1 cellular context compared by ENCODE assay signal in the genomic region with DNA sequence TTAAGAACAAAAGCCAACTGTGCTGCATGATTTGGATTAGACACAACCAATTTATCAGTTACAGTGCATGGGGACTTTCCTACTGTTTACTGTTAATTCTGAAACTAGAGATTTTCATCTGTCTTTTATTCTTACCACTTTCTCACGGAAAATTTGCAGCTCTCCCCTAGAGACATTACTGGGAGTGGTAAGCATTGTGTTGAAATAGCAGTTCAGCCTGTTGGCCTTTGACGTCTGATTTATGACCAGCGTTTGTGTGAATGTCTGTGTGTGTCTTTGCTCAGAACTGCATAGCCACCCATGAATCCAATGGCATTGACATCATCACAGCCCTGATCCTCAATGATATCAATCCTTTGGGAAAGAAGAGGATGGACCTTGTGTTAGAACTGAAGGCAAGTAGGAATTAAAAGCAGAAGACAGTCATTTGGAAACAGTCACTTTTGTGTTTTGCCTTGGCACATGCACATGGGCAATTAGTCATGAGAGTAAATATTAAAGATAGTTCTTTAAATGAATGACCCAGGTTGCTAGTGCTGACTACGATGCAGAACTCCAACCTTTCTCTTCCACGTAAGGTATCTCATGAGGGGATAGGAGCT.
A peak's percentile ranks its signal among the peaks of the same experiment; 100 is the strongest.
TF ChIP-seq lines count a peak whose summit lies in the region.

No MANE protein-coding gene starts in this region.

TF ChIP-seq in GM12878, 131 proteins besides CTCF, POLR2A, EP300 and RAD21 (continued from another document and continues in another):
- TF ChIP-seq, protein P1, sequence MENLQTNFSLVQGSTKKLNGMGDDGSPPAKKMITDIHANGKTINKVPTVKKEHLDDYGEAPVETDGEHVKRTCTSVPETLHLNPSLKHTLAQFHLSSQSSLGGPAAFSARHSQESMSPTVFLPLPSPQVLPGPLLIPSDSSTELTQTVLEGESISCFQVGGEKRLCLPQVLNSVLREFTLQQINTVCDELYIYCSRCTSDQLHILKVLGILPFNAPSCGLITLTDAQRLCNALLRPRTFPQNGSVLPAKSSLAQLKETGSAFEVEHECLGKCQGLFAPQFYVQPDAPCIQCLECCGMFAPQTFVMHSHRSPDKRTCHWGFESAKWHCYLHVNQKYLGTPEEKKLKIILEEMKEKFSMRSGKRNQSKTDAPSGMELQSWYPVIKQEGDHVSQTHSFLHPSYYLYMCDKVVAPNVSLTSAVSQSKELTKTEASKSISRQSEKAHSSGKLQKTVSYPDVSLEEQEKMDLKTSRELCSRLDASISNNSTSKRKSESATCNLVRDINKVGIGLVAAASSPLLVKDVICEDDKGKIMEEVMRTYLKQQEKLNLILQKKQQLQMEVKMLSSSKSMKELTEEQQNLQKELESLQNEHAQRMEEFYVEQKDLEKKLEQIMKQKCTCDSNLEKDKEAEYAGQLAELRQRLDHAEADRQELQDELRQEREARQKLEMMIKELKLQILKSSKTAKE (IDR thresholded peaks at IDR 0.05; ENCODE audit: low read depth, poor library complexity, severe bottlenecking): peak; percentile 90
- TF ChIP-seq FOXM1 (IDR thresholded peaks at IDR 0.05; ENCODE audit: low read depth, low read length) (peak; percentile 97), MEF2B (IDR thresholded peaks at IDR 0.05; ENCODE audit: partially characterized antibody, poor library complexity, severe bottlenecking) (peak; percentile 99), WRNIP1 (IDR thresholded peaks at IDR 0.05; ENCODE audit: borderline replicate concordance, low read depth, low read length) (no peak), ZNF274 (IDR thresholded peaks at IDR 0.05; ENCODE audit: insufficient read depth, insufficient read length) (no peak), FOXK2 (IDR thresholded peaks at IDR 0.05) (no peak), BMI1 (IDR thresholded peaks at IDR 0.05; ENCODE audit: borderline replicate concordance) (peak; percentile 73), RFX5 (IDR thresholded peaks at IDR 0.05; ENCODE audit: low read depth, low read length) (no peak; the same call in 1 of the 2 replicates), SUPT20H (IDR thresholded peaks at IDR 0.05; ENCODE audit: borderline replicate concordance, control insufficient read depth, low read depth, low read length) (no peak), SIN3A (IDR thresholded peaks at IDR 0.05; ENCODE audit: low read depth, low read length) (no peak), ASH2L (IDR thresholded peaks at IDR 0.05; ENCODE audit: borderline replicate concordance, low read depth) (no peak), ETV6 (conservative IDR thresholded peaks at IDR 0.05 in 1 of 2, IDR thresholded peaks at IDR 0.05 in 1 of 2; ENCODE audit: borderline replicate concordance in 1 of 2, low read depth in 1 of 2) (peak in 1 of 2 experiments; percentile 50; a peak in 1 of 4 replicates), DPF2 (IDR thresholded peaks at IDR 0.05) (peak; percentile 73; the same call in 1 of the 2 replicates), ZNF622 (IDR thresholded peaks at IDR 0.05) (no peak), NRF1 (conservative IDR thresholded peaks at IDR 0.05; ENCODE audit: low read depth, low read length) (no peak), KLF5 (IDR thresholded peaks at IDR 0.05; ENCODE audit: partially characterized antibody) (no peak), HDAC6 (IDR thresholded peaks at IDR 0.05; ENCODE audit: unreplicated experiment) (no peak), CHD4 (IDR thresholded peaks at IDR 0.05) (no peak), CBX3 (IDR thresholded peaks at IDR 0.05; ENCODE audit: borderline replicate concordance, low read depth) (no peak), JUNB (IDR thresholded peaks at IDR 0.05) (peak; percentile 70), PAX8 (IDR thresholded peaks at IDR 0.05) (no peak), MTA3 (IDR thresholded peaks at IDR 0.05; ENCODE audit: borderline replicate concordance, low read length) (no peak; the same call in 1 of the 2 replicates), MEF2A (IDR thresholded peaks at IDR 0.05; ENCODE audit: insufficient read depth, low read depth, low read length) (peak; percentile 76), LARP7 (IDR thresholded peaks at IDR 0.05) (no peak), TCF12 (IDR thresholded peaks at IDR 0.05; ENCODE audit: low read depth, low read length) (peak; percentile 86), ZNF384 (IDR thresholded peaks at IDR 0.05; ENCODE audit: borderline replicate concordance, low read depth, low read length) (no peak), SP1 (IDR thresholded peaks at IDR 0.05; ENCODE audit: low read depth, low read length) (peak; percentile 63), GATAD2B (conservative IDR thresholded peaks at IDR 0.05; ENCODE audit: low read depth) (peak; percentile 99), EED (IDR thresholded peaks at IDR 0.05; ENCODE audit: low read depth) (peak; percentile 93), SREBF1 (IDR thresholded peaks at IDR 0.05; ENCODE audit: low read length) (no peak), ZZZ3 (IDR thresholded peaks at IDR 0.05; ENCODE audit: control insufficient read depth, insufficient read length, low read depth) (no peak), TBL1XR1 (IDR thresholded peaks at IDR 0.05; ENCODE audit: low read depth, low read length) (no peak), SREBF2 (IDR thresholded peaks at IDR 0.05; ENCODE audit: low read length) (no peak), SMC3 (IDR thresholded peaks at IDR 0.05; ENCODE audit: borderline replicate concordance, low read length) (peak; percentile 32; the same call in 1 of the 2 replicates), NR2C2 (IDR thresholded peaks at IDR 0.05; ENCODE audit: borderline replicate concordance, control insufficient read depth, insufficient read length, low read depth) (no peak), CREB1 (IDR thresholded peaks at IDR 0.05; ENCODE audit: low read depth) (peak; percentile 90), PAX5 (IDR thresholded peaks at IDR 0.05; ENCODE audit: borderline replicate concordance, low read depth, low read length) (peak; percentile 80), CEBPB (IDR thresholded peaks at IDR 0.05; ENCODE audit: borderline replicate concordance in 1 of 2, low read depth in 2 of 2, low read length in 2 of 2) (peak in 1 of 2 experiments; percentile 69; a peak in 1 of 4 replicates), CHD1 (IDR thresholded peaks at IDR 0.05; ENCODE audit: low read depth, low read length) (no peak), ZNF207 (IDR thresholded peaks at IDR 0.05; ENCODE audit: borderline replicate concordance) (no peak), STAT3 (IDR thresholded peaks at IDR 0.05; ENCODE audit: low read depth, low read length) (peak; percentile 73; the same call in 1 of the 2 replicates), MXI1 (IDR thresholded peaks at IDR 0.05; ENCODE audit: low read depth, low read length) (peak; percentile 32), JUND (IDR thresholded peaks at IDR 0.05; ENCODE audit: low read depth, low read length) (0 out of 2 replicates have a peak, but pooled peaks have one; percentile 18), ZNF24 (IDR thresholded peaks at IDR 0.05) (peak; percentile 68; the same call in 1 of the 2 replicates)
- TF ChIP-seq, protein P2, sequence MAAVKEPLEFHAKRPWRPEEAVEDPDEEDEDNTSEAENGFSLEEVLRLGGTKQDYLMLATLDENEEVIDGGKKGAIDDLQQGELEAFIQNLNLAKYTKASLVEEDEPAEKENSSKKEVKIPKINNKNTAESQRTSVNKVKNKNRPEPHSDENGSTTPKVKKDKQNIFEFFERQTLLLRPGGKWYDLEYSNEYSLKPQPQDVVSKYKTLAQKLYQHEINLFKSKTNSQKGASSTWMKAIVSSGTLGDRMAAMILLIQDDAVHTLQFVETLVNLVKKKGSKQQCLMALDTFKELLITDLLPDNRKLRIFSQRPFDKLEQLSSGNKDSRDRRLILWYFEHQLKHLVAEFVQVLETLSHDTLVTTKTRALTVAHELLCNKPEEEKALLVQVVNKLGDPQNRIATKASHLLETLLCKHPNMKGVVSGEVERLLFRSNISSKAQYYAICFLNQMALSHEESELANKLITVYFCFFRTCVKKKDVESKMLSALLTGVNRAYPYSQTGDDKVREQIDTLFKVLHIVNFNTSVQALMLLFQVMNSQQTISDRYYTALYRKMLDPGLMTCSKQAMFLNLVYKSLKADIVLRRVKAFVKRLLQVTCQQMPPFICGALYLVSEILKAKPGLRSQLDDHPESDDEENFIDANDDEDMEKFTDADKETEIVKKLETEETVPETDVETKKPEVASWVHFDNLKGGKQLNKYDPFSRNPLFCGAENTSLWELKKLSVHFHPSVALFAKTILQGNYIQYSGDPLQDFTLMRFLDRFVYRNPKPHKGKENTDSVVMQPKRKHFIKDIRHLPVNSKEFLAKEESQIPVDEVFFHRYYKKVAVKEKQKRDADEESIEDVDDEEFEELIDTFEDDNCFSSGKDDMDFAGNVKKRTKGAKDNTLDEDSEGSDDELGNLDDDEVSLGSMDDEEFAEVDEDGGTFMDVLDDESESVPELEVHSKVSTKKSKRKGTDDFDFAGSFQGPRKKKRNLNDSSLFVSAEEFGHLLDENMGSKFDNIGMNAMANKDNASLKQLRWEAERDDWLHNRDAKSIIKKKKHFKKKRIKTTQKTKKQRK (IDR thresholded peaks at IDR 0.05; ENCODE audit: low read depth, low read length): no peak
- TF ChIP-seq, protein P3, sequence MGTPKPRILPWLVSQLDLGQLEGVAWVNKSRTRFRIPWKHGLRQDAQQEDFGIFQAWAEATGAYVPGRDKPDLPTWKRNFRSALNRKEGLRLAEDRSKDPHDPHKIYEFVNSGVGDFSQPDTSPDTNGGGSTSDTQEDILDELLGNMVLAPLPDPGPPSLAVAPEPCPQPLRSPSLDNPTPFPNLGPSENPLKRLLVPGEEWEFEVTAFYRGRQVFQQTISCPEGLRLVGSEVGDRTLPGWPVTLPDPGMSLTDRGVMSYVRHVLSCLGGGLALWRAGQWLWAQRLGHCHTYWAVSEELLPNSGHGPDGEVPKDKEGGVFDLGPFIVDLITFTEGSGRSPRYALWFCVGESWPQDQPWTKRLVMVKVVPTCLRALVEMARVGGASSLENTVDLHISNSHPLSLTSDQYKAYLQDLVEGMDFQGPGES (IDR thresholded peaks at IDR 0.05): no peak
- TF ChIP-seq, protein P4, sequence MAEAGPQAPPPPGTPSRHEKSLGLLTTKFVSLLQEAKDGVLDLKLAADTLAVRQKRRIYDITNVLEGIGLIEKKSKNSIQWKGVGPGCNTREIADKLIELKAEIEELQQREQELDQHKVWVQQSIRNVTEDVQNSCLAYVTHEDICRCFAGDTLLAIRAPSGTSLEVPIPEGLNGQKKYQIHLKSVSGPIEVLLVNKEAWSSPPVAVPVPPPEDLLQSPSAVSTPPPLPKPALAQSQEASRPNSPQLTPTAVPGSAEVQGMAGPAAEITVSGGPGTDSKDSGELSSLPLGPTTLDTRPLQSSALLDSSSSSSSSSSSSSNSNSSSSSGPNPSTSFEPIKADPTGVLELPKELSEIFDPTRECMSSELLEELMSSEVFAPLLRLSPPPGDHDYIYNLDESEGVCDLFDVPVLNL (IDR thresholded peaks at IDR 0.05; ENCODE audit: low read depth, low read length): no peak
- TF ChIP-seq, protein P5, sequence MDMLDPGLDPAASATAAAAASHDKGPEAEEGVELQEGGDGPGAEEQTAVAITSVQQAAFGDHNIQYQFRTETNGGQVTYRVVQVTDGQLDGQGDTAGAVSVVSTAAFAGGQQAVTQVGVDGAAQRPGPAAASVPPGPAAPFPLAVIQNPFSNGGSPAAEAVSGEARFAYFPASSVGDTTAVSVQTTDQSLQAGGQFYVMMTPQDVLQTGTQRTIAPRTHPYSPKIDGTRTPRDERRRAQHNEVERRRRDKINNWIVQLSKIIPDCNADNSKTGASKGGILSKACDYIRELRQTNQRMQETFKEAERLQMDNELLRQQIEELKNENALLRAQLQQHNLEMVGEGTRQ (IDR thresholded peaks at IDR 0.05; ENCODE audit: borderline replicate concordance, low read depth, low read length): no peak
- TF ChIP-seq, protein P6, sequence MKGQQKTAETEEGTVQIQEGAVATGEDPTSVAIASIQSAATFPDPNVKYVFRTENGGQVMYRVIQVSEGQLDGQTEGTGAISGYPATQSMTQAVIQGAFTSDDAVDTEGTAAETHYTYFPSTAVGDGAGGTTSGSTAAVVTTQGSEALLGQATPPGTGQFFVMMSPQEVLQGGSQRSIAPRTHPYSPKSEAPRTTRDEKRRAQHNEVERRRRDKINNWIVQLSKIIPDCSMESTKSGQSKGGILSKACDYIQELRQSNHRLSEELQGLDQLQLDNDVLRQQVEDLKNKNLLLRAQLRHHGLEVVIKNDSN (IDR thresholded peaks at IDR 0.05; ENCODE audit: borderline replicate concordance, extremely low read length, insufficient read depth, low read depth, low read length): no peak
- TF ChIP-seq, protein P7, sequence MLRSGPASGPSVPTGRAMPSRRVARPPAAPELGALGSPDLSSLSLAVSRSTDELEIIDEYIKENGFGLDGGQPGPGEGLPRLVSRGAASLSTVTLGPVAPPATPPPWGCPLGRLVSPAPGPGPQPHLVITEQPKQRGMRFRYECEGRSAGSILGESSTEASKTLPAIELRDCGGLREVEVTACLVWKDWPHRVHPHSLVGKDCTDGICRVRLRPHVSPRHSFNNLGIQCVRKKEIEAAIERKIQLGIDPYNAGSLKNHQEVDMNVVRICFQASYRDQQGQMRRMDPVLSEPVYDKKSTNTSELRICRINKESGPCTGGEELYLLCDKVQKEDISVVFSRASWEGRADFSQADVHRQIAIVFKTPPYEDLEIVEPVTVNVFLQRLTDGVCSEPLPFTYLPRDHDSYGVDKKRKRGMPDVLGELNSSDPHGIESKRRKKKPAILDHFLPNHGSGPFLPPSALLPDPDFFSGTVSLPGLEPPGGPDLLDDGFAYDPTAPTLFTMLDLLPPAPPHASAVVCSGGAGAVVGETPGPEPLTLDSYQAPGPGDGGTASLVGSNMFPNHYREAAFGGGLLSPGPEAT (IDR thresholded peaks at IDR 0.05; ENCODE audit: low read depth): peak; percentile 98
- TF ChIP-seq, protein P8, sequence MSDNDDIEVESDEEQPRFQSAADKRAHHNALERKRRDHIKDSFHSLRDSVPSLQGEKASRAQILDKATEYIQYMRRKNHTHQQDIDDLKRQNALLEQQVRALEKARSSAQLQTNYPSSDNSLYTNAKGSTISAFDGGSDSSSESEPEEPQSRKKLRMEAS (IDR thresholded peaks at IDR 0.05; ENCODE audit: low read depth, low read length): no peak
- TF ChIP-seq, protein P9, sequence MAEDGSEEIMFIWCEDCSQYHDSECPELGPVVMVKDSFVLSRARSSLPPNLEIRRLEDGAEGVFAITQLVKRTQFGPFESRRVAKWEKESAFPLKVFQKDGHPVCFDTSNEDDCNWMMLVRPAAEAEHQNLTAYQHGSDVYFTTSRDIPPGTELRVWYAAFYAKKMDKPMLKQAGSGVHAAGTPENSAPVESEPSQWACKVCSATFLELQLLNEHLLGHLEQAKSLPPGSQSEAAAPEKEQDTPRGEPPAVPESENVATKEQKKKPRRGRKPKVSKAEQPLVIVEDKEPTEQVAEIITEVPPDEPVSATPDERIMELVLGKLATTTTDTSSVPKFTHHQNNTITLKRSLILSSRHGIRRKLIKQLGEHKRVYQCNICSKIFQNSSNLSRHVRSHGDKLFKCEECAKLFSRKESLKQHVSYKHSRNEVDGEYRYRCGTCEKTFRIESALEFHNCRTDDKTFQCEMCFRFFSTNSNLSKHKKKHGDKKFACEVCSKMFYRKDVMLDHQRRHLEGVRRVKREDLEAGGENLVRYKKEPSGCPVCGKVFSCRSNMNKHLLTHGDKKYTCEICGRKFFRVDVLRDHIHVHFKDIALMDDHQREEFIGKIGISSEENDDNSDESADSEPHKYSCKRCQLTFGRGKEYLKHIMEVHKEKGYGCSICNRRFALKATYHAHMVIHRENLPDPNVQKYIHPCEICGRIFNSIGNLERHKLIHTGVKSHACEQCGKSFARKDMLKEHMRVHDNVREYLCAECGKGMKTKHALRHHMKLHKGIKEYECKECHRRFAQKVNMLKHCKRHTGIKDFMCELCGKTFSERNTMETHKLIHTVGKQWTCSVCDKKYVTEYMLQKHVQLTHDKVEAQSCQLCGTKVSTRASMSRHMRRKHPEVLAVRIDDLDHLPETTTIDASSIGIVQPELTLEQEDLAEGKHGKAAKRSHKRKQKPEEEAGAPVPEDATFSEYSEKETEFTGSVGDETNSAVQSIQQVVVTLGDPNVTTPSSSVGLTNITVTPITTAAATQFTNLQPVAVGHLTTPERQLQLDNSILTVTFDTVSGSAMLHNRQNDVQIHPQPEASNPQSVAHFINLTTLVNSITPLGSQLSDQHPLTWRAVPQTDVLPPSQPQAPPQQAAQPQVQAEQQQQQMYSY (CRISPR knock-in tag; IDR thresholded peaks at IDR 0.05): no peak
